Comparison of ENCODE assay signal across 19 cellular contexts in genomic region chr5:41876678-41877077, GRCh38.
"Had no signal": no experiment of that assay in that cellular context is flagged by ENCODE, and none has a peak within 500 bp of the region (broad histone marks: within the 10 kb centered on the region; RNA-seq: fewer than 3 reads in every experiment).

No MANE protein-coding gene starts in this region.

- DNase-seq: activated naive CD4-positive, alpha-beta T cell; activated T-cell treated with anti-CD3 and anti-CD28 coated beads, Interleukin-2, amount 50 U/mL, for 24 hours; adrenal gland; brain microvascular endothelial cell; central memory CD4-positive, alpha-beta T cell; effector memory CD8-positive, alpha-beta T cell; foreskin melanocyte; glutamatergic neuron; immature natural killer cell; kidney glomerular epithelial cell; left ventricle myocardium superior; mammary epithelial cell; naive thymus-derived CD8-positive, alpha-beta T cell; spleen; stimulated activated CD4-positive, alpha-beta T cell treated with anti-CD3 and anti-CD28 coated beads, Interleukin-4, amount 100 ng/mL, for 1 hour; stimulated activated naive CD4-positive, alpha-beta T cell; testis had no signal

- FAIRE-seq: colon, endothelial cell of umbilical vein had no signal
